ENCODE assay signal across 31 cellular contexts in the genomic region with DNA sequence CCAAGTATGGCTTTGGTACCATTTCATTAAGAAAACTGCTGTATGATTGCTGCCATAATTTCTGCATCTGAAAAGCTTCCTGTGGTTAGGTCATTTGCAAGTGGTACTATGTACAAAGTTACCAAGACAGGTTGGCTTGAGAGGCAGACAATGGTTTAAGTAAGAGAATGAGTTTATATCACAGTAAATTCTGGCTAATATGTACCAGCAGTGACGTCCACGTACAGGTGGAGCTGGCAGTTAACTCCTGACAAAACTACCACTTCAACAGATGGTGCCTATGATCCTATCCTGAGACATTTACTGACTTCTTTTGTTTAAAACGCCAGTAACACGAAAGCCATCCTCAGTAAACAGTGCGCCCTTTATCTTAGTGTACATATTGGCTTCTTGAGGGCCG.
"Had no signal": no experiment of that assay in that cellular context is flagged by ENCODE, and none has a peak within 500 bp of the region (broad histone marks: within the 10 kb centered on the region; RNA-seq: fewer than 3 reads in every experiment).

No MANE protein-coding gene starts in this region.

- H3K9me3 ChIP-seq: adrenal gland, body of pancreas, breast epithelium had no signal

- ATAC-seq: activated CD8-positive, alpha-beta T cell treated with anti-CD3 and anti-CD28 coated beads for 36 hours; activated naive CD4-positive, alpha-beta T cell treated with anti-CD3 and anti-CD28 coated beads, Interleukin-2, amount 50 U/mL, for 72 hours; activated T-cell treated with anti-CD3 and anti-CD28 coated beads, Interleukin-2, amount 50 U/mL, for 4 hours; activated T-cell treated with anti-CD3 and anti-CD28 coated beads, Interleukin-2, amount 50 U/mL, for 72 hours; activated T-helper 17 cell treated with anti-CD3 and anti-CD28 coated beads, Interleukin-2, amount 50 U/mL, for 72 hours; body of pancreas had no signal

- H3K36me3 ChIP-seq: adrenal gland, brain microvascular endothelial cell, breast epithelium had no signal

- H3K27me3 ChIP-seq: adrenal gland, body of pancreas, brain microvascular endothelial cell, breast epithelium had no signal

- DNase-seq: activated B cell treated with CpG ODN at 0.5 μM for 24 hours; activated CD4-positive, alpha-beta memory T cell treated with anti-CD3 and anti-CD28 coated beads for 36 hours; activated CD4-positive, alpha-beta T cell treated with anti-CD3 and anti-CD28 coated beads for 4 hours; activated CD4-positive, alpha-beta T cell treated with anti-CD3 and anti-CD28 coated beads, Interleukin-2, amount 10 ng/mL, durations not matched to agents 24 days and 14 days; activated CD4-positive, alpha-beta T cell treated with anti-CD3 and anti-CD28 coated beads, Interleukin-2, amount 50 U/mL, for 1 hour; activated CD4-positive, alpha-beta T cell treated with anti-CD3 and anti-CD28 coated beads, Interleukin-2, amount 50 U/mL, for 4 hours; activated CD4-positive, CD25-positive, alpha-beta regulatory T cell treated with anti-CD3 and anti-CD28 coated beads, Interleukin-2, amount 50 U/mL, for 72 hours; activated CD8-positive, alpha-beta memory T cell treated with anti-CD3 and anti-CD28 coated beads, Interleukin-2, amount 50 U/mL, for 4 hours; activated CD8-positive, alpha-beta T cell treated with anti-CD3 and anti-CD28 coated beads for 36 hours; activated effector memory CD4-positive, alpha-beta T cell treated with anti-CD3 and anti-CD28 coated beads, Interleukin-2, amount 50 U/mL, for 16 hours; activated gamma-delta T cell treated with Interleukin-2 at 50 U/mL for 16 hours; activated naive CD4-positive, alpha-beta T cell; activated naive CD4-positive, alpha-beta T cell treated with anti-CD3 and anti-CD28 coated beads for 36 hours; activated naive CD4-positive, alpha-beta T cell treated with anti-CD3 and anti-CD28 coated beads, Interleukin-2, amount 50 U/mL, for 16 hours; activated naive CD8-positive, alpha-beta T cell treated with anti-CD3 and anti-CD28 coated beads for 36 hours; activated T-cell treated with anti-CD3 and anti-CD28 coated beads for 4 hours; activated T-cell treated with anti-CD3 and anti-CD28 coated beads, Interleukin-2, amount 50 U/mL, for 1 hour; activated T-cell treated with anti-CD3 and anti-CD28 coated beads, Interleukin-2, amount 50 U/mL, for 4 hours; activated T-cell treated with anti-CD3 and anti-CD28 coated beads, Interleukin-2, amount 50 U/mL, for 72 hours; adrenal gland; amniotic stem cell; aorta; body of pancreas; brain microvascular endothelial cell; central memory CD4-positive, alpha-beta T cell; T-helper 2 cell; T-helper 9 cell had no signal

- H3K27ac ChIP-seq: adrenal gland, body of pancreas, brain microvascular endothelial cell, breast epithelium, VCaP had no signal

- H3K4me1 ChIP-seq: breast epithelium had no signal

- H3K4me3 ChIP-seq: adrenal gland, body of pancreas, breast epithelium had no signal
